17 cellular contexts compared by ENCODE assay signal in genomic region chr12:67701121-67701520, GRCh38. TPM values are rescaled to one million over a fixed set of nuclear protein-coding genes. Genes with fewer than 3 reads are reported as not detected.
DNase-seq lines count a peak whose midpoint lies in the region; ATAC-seq and TF ChIP-seq lines count a peak whose summit lies in the region.
"Had no signal": no experiment of that assay in that cellular context is flagged by ENCODE, and none has a peak within 500 bp of the region (broad histone marks: within the 10 kb centered on the region; RNA-seq: fewer than 3 reads in every experiment).

No MANE protein-coding gene starts in this region.

- H3K27ac ChIP-seq in brain microvascular endothelial cell (no peak overlapping the region), trophoblast cell (ENCODE audit: low read depth, low read length) (no peak overlapping the region)
- H3K27ac ChIP-seq: A549, SK-N-MC had no signal

- peaks cover 31% of the 10 kb centered on the region for H3K4me1 Mint-ChIP-seq in activated CD8-positive, alpha-beta memory T cell treated with anti-CD3 and anti-CD28 coated beads, Interleukin-2, amount 10 ng/mL, durations not matched to agents 7 days and 5 days

- no peak overlapping the region for H3K4me3 Mint-ChIP-seq in activated CD8-positive, alpha-beta memory T cell treated with anti-CD3 and anti-CD28 coated beads, Interleukin-2, amount 10 ng/mL, durations not matched to agents 7 days and 5 days
- H3K4me3 Mint-ChIP-seq: CD14-positive monocyte had no signal

- H3K36me3 Mint-ChIP-seq in activated CD8-positive, alpha-beta memory T cell treated with anti-CD3 and anti-CD28 coated beads, Interleukin-2, amount 10 ng/mL, durations not matched to agents 7 days and 5 days, result no peaks in the 10 kb centered on the region
- H3K36me3 Mint-ChIP-seq: CD14-positive monocyte had no signal

- no peak overlapping the region for H3K9ac ChIP-seq in trophoblast cell (ENCODE audit: low read length)

- H2BK120ac ChIP-seq in trophoblast cell (ENCODE audit: insufficient read depth, low read length, poor library complexity), result no peak overlapping the region

- CTCF ChIA-PET in activated CD8-positive, alpha-beta memory T cell treated with anti-CD3 and anti-CD28 coated beads, Interleukin-2, amount 10 ng/mL, durations not matched to agents 7 days and 5 days (lab: Charles Lee), result no interaction called here

- no peak overlapping the region for H2AFZ ChIP-seq in trophoblast cell (ENCODE audit: insufficient read depth, low read length, poor library complexity)

- H3K79me1 ChIP-seq in trophoblast cell (ENCODE audit: low read length), result no peaks in the 10 kb centered on the region

- no peak overlapping the region for H3K4ac ChIP-seq in trophoblast cell (ENCODE audit: low read depth, low read length)

- peaks cover 76% of the 10 kb centered on the region for H3K27me3 Mint-ChIP-seq in activated CD8-positive, alpha-beta memory T cell treated with anti-CD3 and anti-CD28 coated beads, Interleukin-2, amount 10 ng/mL, durations not matched to agents 7 days and 5 days

- no CpG with 5 or more reads among the region's 2 CpGs for WGBS in trophoblast cell (ENCODE audit: extremely low coverage, insufficient coverage, insufficient read length)

- H3K9me3 Mint-ChIP-seq in activated CD8-positive, alpha-beta memory T cell treated with anti-CD3 and anti-CD28 coated beads, Interleukin-2, amount 10 ng/mL, durations not matched to agents 7 days and 5 days (ENCODE audit: low read depth), result no peaks in the 10 kb centered on the region
- H3K9me3 Mint-ChIP-seq: CD14-positive monocyte had no signal

- ATAC-seq in activated CD8-positive, alpha-beta memory T cell treated with anti-CD3 and anti-CD28 coated beads, Interleukin-2, amount 10 ng/mL, durations not matched to agents 7 days and 5 days, result no peak
- ATAC-seq in GM19467 (IDR thresholded peaks at IDR 0.05; ENCODE audit: unreplicated experiment), result no peak
- ATAC-seq: A549, Right ventricle myocardium inferior had no signal

- H3K79me2 ChIP-seq in trophoblast cell (ENCODE audit: control insufficient read depth, insufficient read depth, low read length, poor library complexity), result no peaks in the 10 kb centered on the region

- H3K14ac ChIP-seq in trophoblast cell (ENCODE audit: low read length), result no peak overlapping the region

- H2AK5ac ChIP-seq in trophoblast cell (ENCODE audit: low read length), result no peak overlapping the region

- no peak overlapping the region for H3K23ac ChIP-seq in trophoblast cell (ENCODE audit: low read length)

- H3K4me3 ChIP-seq in brain microvascular endothelial cell (ENCODE audit: low read depth, low read length) (no peak overlapping the region), trophoblast cell (ENCODE audit: low read depth, low read length) (no peak overlapping the region)
- H3K4me3 ChIP-seq: A549, SK-N-MC had no signal

- DNase-seq in EH (ENCODE audit: low read depth) (peak; percentile 85), LHCN-M2 (ENCODE audit: low read depth) (peak; percentile 60), brain microvascular endothelial cell (peak; percentile 62), kidney tubule cell (ENCODE audit: low spot score) (peak; percentile 46), trophoblast cell (no peak), nucleus accumbens (lab: John Stamatoyannopoulos, UW) (no peak)
- no peak for DNase-seq in activated CD8-positive, alpha-beta memory T cell treated with anti-CD3 and anti-CD28 coated beads, Interleukin-2, amount 10 ng/mL, durations not matched to agents 7 days and 5 days
- DNase-seq: COR-L47; GDM1; NCI-H2107; NCI-H69; NK-92 treated with Interleukin-12 subunit alpha and Interleukin-12 subunit beta, amount 100 ng/mL, for 24 hours had no signal

- no peak overlapping the region for H2BK12ac ChIP-seq in trophoblast cell (ENCODE audit: low read length)

- no peak overlapping the region for H2BK5ac ChIP-seq in trophoblast cell (ENCODE audit: low read depth, low read length, poor library complexity)

- no peak overlapping the region for H3K18ac ChIP-seq in trophoblast cell (ENCODE audit: low read length)

- in situ Hi-C loops in brain microvascular endothelial cell (cut with HindIII; ENCODE audit: low pct_ligation_motif_present, low sequenced_read_pairs), result no loop called here

- no peak overlapping the region for H3K27ac Mint-ChIP-seq in activated CD8-positive, alpha-beta memory T cell treated with anti-CD3 and anti-CD28 coated beads, Interleukin-2, amount 10 ng/mL, durations not matched to agents 7 days and 5 days
- H3K27ac Mint-ChIP-seq: CD14-positive monocyte had no signal

- H3K27me3 ChIP-seq in brain microvascular endothelial cell (replicated peaks), result no peaks in the 10 kb centered on the region
- H3K27me3 ChIP-seq in trophoblast cell (ENCODE audit: insufficient read depth, low read length), result no peaks in the 10 kb centered on the region

- H3K36me3 ChIP-seq in brain microvascular endothelial cell (replicated peaks) (no peaks in the 10 kb centered on the region), trophoblast cell (ENCODE audit: control insufficient read depth in 1 of 2, insufficient read depth in 2 of 2, low read length in 2 of 2) (no peaks in the 10 kb centered on the region)

- no peak overlapping the region for H4K12ac ChIP-seq in trophoblast cell (ENCODE audit: low read depth, low read length)

- no peak overlapping the region for H4K8ac ChIP-seq in trophoblast cell (ENCODE audit: low read depth, low read length)

- TF ChIP-seq CTCF in brain microvascular endothelial cell (IDR thresholded peaks at IDR 0.05; ENCODE audit: low read depth, low read length, missing control alignments), result no peak

- no peak overlapping the region for H3K4me2 ChIP-seq in trophoblast cell (ENCODE audit: low read length)
- H3K4me2 ChIP-seq: A549 had no signal

- H3K4me1 ChIP-seq in trophoblast cell (ENCODE audit: control insufficient read depth in 1 of 2, insufficient read depth in 2 of 2, low read length in 2 of 2), result peaks cover 2 to 4% of the 10 kb centered on the region in 2 experiments

- H4K91ac ChIP-seq in trophoblast cell (ENCODE audit: low read depth, low read length), result no peak overlapping the region

- no peaks in the 10 kb centered on the region for H3K9me3 ChIP-seq in trophoblast cell (ENCODE audit: insufficient read depth, low read depth, low read length)
- H3K9me3 ChIP-seq: A549 had no signal

RNA-seq across cellular contexts. Expression of gene DYRK2, which starts 52.6 kb away (rescaled TPM):
- total RNA-seq in LHCN-M2 (2014; rRNA removed), result 13.9 TPM in 2 replicates
- 11.0 TPM for polyA plus RNA-seq in LHCN-M2 (2012)
- 10 to 100 TPM; 27.7 to 46.6 TPM for total RNA-seq in activated CD8-positive, alpha-beta memory T cell treated with anti-CD3 and anti-CD28 coated beads, Interleukin-2, amount 10 ng/mL, durations not matched to agents 7 days and 5 days
- polyA plus RNA-seq in trophoblast cell (2013), result 17.2 TPM in 2 replicates

Comparison
In these comparisons a context has a peak if more than half of its experiments do, and no peak if none do; other contexts are left out.
1. DNase-seq: peak in EH (single experiment), LHCN-M2 (single experiment), brain microvascular endothelial cell (single experiment) and kidney tubule cell (single experiment); none in activated CD8-positive, alpha-beta memory T cell treated with anti-CD3 and anti-CD28 coated beads, Interleukin-2, amount 10 ng/mL, durations not matched to agents 7 days and 5 days (single experiment), trophoblast cell (0 of 2) and nucleus accumbens (0 of 56).